Comparison of ENCODE assay signal across 31 cellular contexts in genomic region chr3:54633444-54634121, GRCh38.
"Had no signal": no experiment of that assay in that cellular context is flagged by ENCODE, and none has a peak within 500 bp of the region (broad histone marks: within the 10 kb centered on the region; RNA-seq: fewer than 3 reads in every experiment).

No MANE protein-coding gene starts in this region.

- ATAC-seq: activated CD4-positive, CD25-positive, alpha-beta regulatory T cell treated with anti-CD3 and anti-CD28 coated beads, Interleukin-2, amount 50 U/mL, for 24 hours; body of pancreas; effector memory CD8-positive, alpha-beta T cell; gastrocnemius medialis; sciatic nerve; stimulated activated naive CD8-positive, alpha-beta T cell treated with anti-CD3 and anti-CD28 coated beads, Interleukin-15, Interleukin-2, amounts not matched to agents 100 U/mL and 50 U/mL, for 24 hours had no signal

- H3K4me1 Mint-ChIP-seq: activated naive CD8-positive, alpha-beta T cell treated with anti-CD3 and anti-CD28 coated beads for 36 hours; nephron had no signal

- H3K4me1 ChIP-seq: adrenal gland, body of pancreas, gastrocnemius medialis, left ventricle myocardium inferior, testis had no signal

- H3K36me3 ChIP-seq: adrenal gland, cardiac muscle cell, gastrocnemius medialis, left ventricle myocardium inferior, neutrophil had no signal

- H3K27me3 ChIP-seq: adrenal gland, body of pancreas, gastrocnemius medialis, testis had no signal

- H3K4me3 Mint-ChIP-seq: activated naive CD4-positive, alpha-beta T cell treated with anti-CD3 and anti-CD28 coated beads for 36 hours; activated naive CD8-positive, alpha-beta T cell treated with anti-CD3 and anti-CD28 coated beads for 36 hours; activated T-helper 1 cell treated with anti-CD3 and anti-CD28 coated beads, Interleukin-12 subunit alpha, Interleukin-12 subunit beta, Interleukin-2, Interleukin-4 antibody, amounts not matched to agents 30 ng/mL and 10 ng/mL and 1 ng/mL, durations not matched to agents 14 hours and 24 hours and 36 hours; effector memory CD8-positive, alpha-beta T cell; nephron; T-helper 2 cell treated with Interferon-gamma antibody and Interleukin-4, amounts not matched to agents 5 μg/mL and 100 μg/mL, for 36 hours had no signal

- H3K27ac ChIP-seq: adrenal gland, body of pancreas, cardiac muscle cell, gastrocnemius medialis, left ventricle myocardium inferior, neutrophil, skin epidermis, testis, VCaP had no signal

- DNase-seq: activated CD4-positive, alpha-beta T cell treated with anti-CD3 and anti-CD28 coated beads for 48 hours; activated CD4-positive, alpha-beta T cell treated with anti-CD3 and anti-CD28 coated beads, Interleukin-2, amount 50 U/mL, for 48 hours; activated CD8-positive, alpha-beta memory T cell treated with anti-CD3 and anti-CD28 coated beads for 24 hours; activated effector memory CD4-positive, alpha-beta T cell treated with anti-CD3 and anti-CD28 coated beads, Interleukin-2, amount 50 U/mL, for 16 hours; activated naive CD4-positive, alpha-beta T cell treated with anti-CD3 and anti-CD28 coated beads for 36 hours; activated naive CD8-positive, alpha-beta T cell treated with anti-CD3 and anti-CD28 coated beads for 36 hours; adrenal gland; aorta; body of pancreas; cortex of kidney; effector memory CD8-positive, alpha-beta T cell; erythroblast; gastrocnemius medialis; glutamatergic neuron; left ventricle myocardium inferior; stimulated activated CD4-positive, alpha-beta T cell treated with anti-CD3 and anti-CD28 coated beads, Interleukin-12 subunit alpha, Interleukin-12 subunit beta, amount 100 ng/mL, for 4 hours; stimulated activated CD4-positive, alpha-beta T cell treated with anti-CD3 and anti-CD28 coated beads, Interleukin-4, amount 100 ng/mL, for 1 hour; stimulated activated naive CD8-positive, alpha-beta T cell treated with anti-CD3 and anti-CD28 coated beads, Interleukin-15, Interleukin-2, amounts not matched to agents 100 U/mL and 50 U/mL, for 24 hours; T-helper 1 cell; testis; trophoblast cell had no signal

- H3K9me3 Mint-ChIP-seq: activated naive CD4-positive, alpha-beta T cell treated with anti-CD3 and anti-CD28 coated beads for 36 hours; activated naive CD8-positive, alpha-beta T cell treated with anti-CD3 and anti-CD28 coated beads for 36 hours; activated T-helper 1 cell treated with anti-CD3 and anti-CD28 coated beads, Interleukin-12 subunit alpha, Interleukin-12 subunit beta, Interleukin-2, Interleukin-4 antibody, amounts not matched to agents 30 ng/mL and 10 ng/mL and 1 ng/mL, durations not matched to agents 14 hours and 24 hours and 36 hours; T-helper 2 cell treated with Interferon-gamma antibody and Interleukin-4, amounts not matched to agents 5 μg/mL and 100 μg/mL, for 36 hours had no signal

- H3K4me3 ChIP-seq: adrenal gland, body of pancreas, cardiac muscle cell, gastrocnemius medialis, left ventricle myocardium inferior, lung, skin epidermis, testis had no signal

- H3K9me3 ChIP-seq: adrenal gland, body of pancreas, gastrocnemius medialis, left ventricle myocardium inferior, neutrophil, testis had no signal

- H3K27me3 Mint-ChIP-seq: effector memory CD8-positive, alpha-beta T cell had no signal

- H3K36me3 Mint-ChIP-seq: activated naive CD8-positive, alpha-beta T cell treated with anti-CD3 and anti-CD28 coated beads for 36 hours had no signal
